34 cellular contexts compared by ENCODE assay signal in genomic region chr4:95017690-95018089, GRCh38.
"Had no signal": no experiment of that assay in that cellular context is flagged by ENCODE, and none has a peak within 500 bp of the region (broad histone marks: within the 10 kb centered on the region; RNA-seq: fewer than 3 reads in every experiment).

No MANE protein-coding gene starts in this region.

- H3K4me3 ChIP-seq: coronary artery, esophagus squamous epithelium, gastroesophageal sphincter, heart right ventricle had no signal

- H3K4me3 Mint-ChIP-seq: activated B cell treated with CpG ODN at 0.5 μM for 24 hours; activated CD8-positive, alpha-beta T cell treated with anti-CD3 and anti-CD28 coated beads for 36 hours; activated naive CD8-positive, alpha-beta T cell; activated T-cell treated with anti-CD3 and anti-CD28 coated beads, Interleukin-2, amount 50 U/mL, for 4 hours; activated T-helper 17 cell treated with anti-CD3 and anti-CD28 coated beads, Interleukin-2, amount 50 U/mL, for 72 hours; central memory CD8-positive, alpha-beta T cell; dendritic cell treated with granulocyte-macrophage colony-stimulating factor and Interleukin-4, amounts not matched to agents 40 ng/mL and 50 ng/mL, for 4 days; effector memory CD8-positive, alpha-beta T cell; T-helper 17 cell; T-helper 2 cell treated with Interferon-gamma antibody and Interleukin-4, amounts not matched to agents 5 μg/mL and 100 μg/mL, for 36 hours had no signal

- H3K27me3 ChIP-seq: brain microvascular endothelial cell, esophagus squamous epithelium, gastroesophageal sphincter, heart right ventricle had no signal

- ATAC-seq: activated CD4-positive, CD25-positive, alpha-beta regulatory T cell treated with anti-CD3 and anti-CD28 coated beads, Interleukin-2, amount 50 U/mL, for 24 hours; activated CD8-positive, alpha-beta T cell treated with anti-CD3 and anti-CD28 coated beads for 36 hours; activated T-cell treated with anti-CD3 and anti-CD28 coated beads, Interleukin-2, amount 50 U/mL, for 4 hours; activated T-helper 17 cell treated with anti-CD3 and anti-CD28 coated beads, Interleukin-2, amount 50 U/mL, for 72 hours; effector memory CD8-positive, alpha-beta T cell; gastroesophageal sphincter; heart right ventricle; T-helper 17 cell had no signal

- DNase-seq: activated B cell treated with CpG ODN at 0.5 μM for 24 hours; activated CD4-positive, alpha-beta T cell treated with anti-CD3 and anti-CD28 coated beads for 48 hours; activated CD4-positive, alpha-beta T cell treated with anti-CD3 and anti-CD28 coated beads, Interleukin-2, amount 50 U/mL, for 1 hour; activated CD4-positive, alpha-beta T cell treated with anti-CD3 and anti-CD28 coated beads, Interleukin-2, amount 50 U/mL, for 48 hours; activated CD8-positive, alpha-beta memory T cell treated with anti-CD3 and anti-CD28 coated beads for 24 hours; activated CD8-positive, alpha-beta T cell treated with anti-CD3 and anti-CD28 coated beads for 36 hours; activated effector memory CD4-positive, alpha-beta T cell treated with Interleukin-2 at 50 U/mL for 16 hours; activated gamma-delta T cell treated with Interleukin-2 at 50 U/mL for 16 hours; activated naive CD4-positive, alpha-beta T cell treated with anti-CD3 and anti-CD28 coated beads, Interleukin-2, amount 50 U/mL, for 16 hours; activated naive CD4-positive, alpha-beta T cell treated with Interleukin-2 at 50 U/mL for 16 hours; activated T-cell treated with anti-CD3 and anti-CD28 coated beads, Interleukin-2, amount 50 U/mL, for 4 hours; amniotic stem cell; brain microvascular endothelial cell; effector CD4-positive, alpha-beta T cell; effector memory CD8-positive, alpha-beta T cell; esophagus squamous epithelium; foreskin melanocyte; heart right ventricle; T-helper 17 cell; T1000; WERI-Rb-1 had no signal

- H3K4me1 ChIP-seq: esophagus squamous epithelium, heart right ventricle had no signal

- FAIRE-seq: astrocyte, bronchial epithelial cell, endometrium, endothelial cell of umbilical vein had no signal

- H3K4me1 Mint-ChIP-seq: activated B cell treated with CpG ODN at 0.5 μM for 24 hours; central memory CD8-positive, alpha-beta T cell; T-helper 17 cell had no signal

- H3K27me3 Mint-ChIP-seq: activated B cell treated with CpG ODN at 0.5 μM for 24 hours; activated CD8-positive, alpha-beta T cell treated with anti-CD3 and anti-CD28 coated beads for 36 hours; activated naive CD8-positive, alpha-beta T cell; activated T-helper 17 cell treated with anti-CD3 and anti-CD28 coated beads, Interleukin-2, amount 50 U/mL, for 72 hours; central memory CD8-positive, alpha-beta T cell; dendritic cell treated with granulocyte-macrophage colony-stimulating factor and Interleukin-4, amounts not matched to agents 40 ng/mL and 50 ng/mL, for 4 days; effector memory CD8-positive, alpha-beta T cell had no signal

- H3K27ac ChIP-seq: brain microvascular endothelial cell, coronary artery, epithelial cell of prostate, esophagus squamous epithelium, gastroesophageal sphincter, heart right ventricle, WERI-Rb-1 had no signal

- H3K9me3 Mint-ChIP-seq: activated B cell treated with CpG ODN at 0.5 μM for 24 hours; activated CD8-positive, alpha-beta T cell treated with anti-CD3 and anti-CD28 coated beads for 36 hours; activated T-cell treated with anti-CD3 and anti-CD28 coated beads, Interleukin-2, amount 50 U/mL, for 4 hours; activated T-helper 17 cell treated with anti-CD3 and anti-CD28 coated beads, Interleukin-2, amount 50 U/mL, for 72 hours; central memory CD8-positive, alpha-beta T cell; dendritic cell treated with granulocyte-macrophage colony-stimulating factor and Interleukin-4, amounts not matched to agents 40 ng/mL and 50 ng/mL, for 4 days; effector memory CD8-positive, alpha-beta T cell; T-helper 2 cell treated with Interferon-gamma antibody and Interleukin-4, amounts not matched to agents 5 μg/mL and 100 μg/mL, for 36 hours had no signal

- H3K36me3 Mint-ChIP-seq: activated naive CD8-positive, alpha-beta T cell had no signal

- H3K27ac Mint-ChIP-seq: activated B cell treated with CpG ODN at 0.5 μM for 24 hours; activated CD8-positive, alpha-beta T cell treated with anti-CD3 and anti-CD28 coated beads for 36 hours; activated naive CD8-positive, alpha-beta T cell; activated T-helper 17 cell treated with anti-CD3 and anti-CD28 coated beads, Interleukin-2, amount 50 U/mL, for 72 hours; dendritic cell treated with granulocyte-macrophage colony-stimulating factor and Interleukin-4, amounts not matched to agents 40 ng/mL and 50 ng/mL, for 4 days; effector memory CD8-positive, alpha-beta T cell; T-helper 17 cell; T-helper 2 cell treated with Interferon-gamma antibody and Interleukin-4, amounts not matched to agents 5 μg/mL and 100 μg/mL, for 36 hours had no signal

- H3K36me3 ChIP-seq: brain microvascular endothelial cell, esophagus squamous epithelium, gastroesophageal sphincter, heart right ventricle, WERI-Rb-1 had no signal

- H3K9me3 ChIP-seq: esophagus squamous epithelium, gastroesophageal sphincter, heart right ventricle had no signal
